Comparison of ENCODE assay signal across 22 cellular contexts in genomic region chr11:35584321-35584720, GRCh38. TPM values are rescaled to one million over a fixed set of nuclear protein-coding genes. Genes with fewer than 3 reads are reported as not detected.
DNase-seq lines count a peak whose midpoint lies in the region; ATAC-seq and TF ChIP-seq lines count a peak whose summit lies in the region.
"Had no signal": no experiment of that assay in that cellular context is flagged by ENCODE, and none has a peak within 500 bp of the region (broad histone marks: within the 10 kb centered on the region; RNA-seq: fewer than 3 reads in every experiment).

No MANE protein-coding gene starts in this region.

- H3K4me3 ChIP-seq in brain microvascular endothelial cell (ENCODE audit: low read depth, low read length): no peak overlapping the region
- H3K4me3 ChIP-seq: BLaER1, ovary, thyroid gland had no signal

- no peaks in the 10 kb centered on the region for H3K27me3 ChIP-seq in brain microvascular endothelial cell (replicated peaks)
- H3K27me3 ChIP-seq: BLaER1, ovary, thyroid gland had no signal

- no peak for TF ChIP-seq CTCF in brain microvascular endothelial cell (IDR thresholded peaks at IDR 0.05; ENCODE audit: low read depth, low read length, missing control alignments)

- no peak for ATAC-seq in GM21786 (IDR thresholded peaks at IDR 0.05; ENCODE audit: unreplicated experiment)
- ATAC-seq in GM21528 (IDR thresholded peaks at IDR 0.05; ENCODE audit: low FRiP score, unreplicated experiment): no peak
- ATAC-seq: effector memory CD8-positive, alpha-beta T cell had no signal

- peak overlapping the region; percentile 43 for H3K27ac ChIP-seq in brain microvascular endothelial cell
- H3K27ac ChIP-seq: BLaER1, ovary, thyroid gland had no signal

- DNase-seq in AG20443 (ENCODE audit: low spot score) (peak; percentile 45), LHCN-M2 (ENCODE audit: low read depth) (peak; percentile 84), brain microvascular endothelial cell (peak; percentile 66), kidney tubule cell (ENCODE audit: low spot score) (peak; percentile 30), NCI-H748 (lab: John Stamatoyannopoulos, UW; ENCODE audit: unreplicated experiment) (no peak), NOMO-1 (lab: John Stamatoyannopoulos, UW; ENCODE audit: unreplicated experiment in 2 of 2) (no peak)
- DNase-seq: activated CD4-positive, CD25-positive, alpha-beta regulatory T cell treated with anti-CD3 and anti-CD28 coated beads, Interleukin-2, amount 50 U/mL, for 72 hours; activated naive CD4-positive, alpha-beta T cell treated with Interleukin-2 at 50 U/mL for 16 hours; DMS79 treated with DMSO at 0.1 percent for 48 hours; effector memory CD8-positive, alpha-beta T cell; H9; islet precursor cell; midbrain; NCI-H1930; NCI-H526 treated with DMSO at 0.1 percent for 48 hours; ovary; RPMI8226; stimulated activated CD4-positive, alpha-beta T cell treated with anti-CD3 and anti-CD28 coated beads, Interleukin-4, amount 100 ng/mL, for 4 hours; thyroid gland had no signal

- in situ Hi-C loops in brain microvascular endothelial cell (cut with HindIII; ENCODE audit: low pct_ligation_motif_present, low sequenced_read_pairs): no loop called here

- H3K36me3 ChIP-seq in brain microvascular endothelial cell (replicated peaks): no peaks in the 10 kb centered on the region
- H3K36me3 ChIP-seq: BLaER1, ovary, thyroid gland had no signal

RNA-seq across cellular contexts. Expression of gene FJX1, which starts 33.9 kb away (rescaled TPM):
- total RNA-seq in LHCN-M2 (2014; rRNA removed): 52.2 and 73.8 TPM in 2 replicates
- polyA plus RNA-seq in LHCN-M2 (2012): 32.8 TPM

RNA-seq across cellular contexts. Expression of gene PAMR1, which starts 58.9 kb away (rescaled TPM):
- 0.23 and 0.26 TPM in 2 replicates for total RNA-seq in LHCN-M2 (2014; rRNA removed)
- polyA plus RNA-seq in LHCN-M2 (2012): 0.46 TPM

Comparison
In these comparisons a context has a peak if more than half of its experiments do, and no peak if none do; other contexts are left out.
1. DNase-seq: peak in AG20443 (single experiment), LHCN-M2 (single experiment), brain microvascular endothelial cell (single experiment) and kidney tubule cell (single experiment); none in NCI-H748 (single experiment) and NOMO-1 (0 of 2).